In the genomic region with DNA sequence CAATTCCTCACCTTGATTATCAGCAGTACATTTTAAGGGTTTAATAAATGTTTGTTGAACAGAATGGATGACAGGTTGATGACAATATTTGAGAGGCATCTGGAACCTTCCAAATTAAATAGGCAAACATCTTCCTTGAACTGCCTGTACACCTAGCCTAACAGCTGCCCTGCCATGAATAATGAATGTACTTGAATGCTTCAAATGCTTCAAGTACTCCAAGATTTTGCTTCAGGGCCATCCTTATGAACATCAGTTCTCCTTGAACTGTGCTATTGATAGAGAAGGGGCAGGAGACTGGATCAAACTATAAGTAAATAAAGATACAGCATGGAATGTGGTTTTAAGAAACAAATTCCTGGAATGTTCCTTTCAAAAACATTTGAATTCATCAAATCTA, we compare ENCODE assay signal across 25 cellular contexts.
"Had no signal": no experiment of that assay in that cellular context is flagged by ENCODE, and none has a peak within 500 bp of the region (broad histone marks: within the 10 kb centered on the region; RNA-seq: fewer than 3 reads in every experiment).

No MANE protein-coding gene starts in this region.

- H3K4me1 ChIP-seq: stomach, suprapubic skin, testis, thyroid gland, tibial artery, tibial nerve, transverse colon, upper lobe of left lung, upper lobe of right lung, uterus, vagina had no signal

- H3K27me3 ChIP-seq: stomach, suprapubic skin, testis, thyroid gland, tibial artery, tibial nerve, transverse colon, upper lobe of left lung, upper lobe of right lung, uterus, vagina had no signal

- H3K9me3 ChIP-seq: stomach, suprapubic skin, testis, thoracic aorta, thyroid gland, tibial artery, tibial nerve, transverse colon, upper lobe of left lung, upper lobe of right lung, uterus, vagina had no signal

- DNase-seq: stimulated activated CD4-positive, alpha-beta T cell treated with anti-CD3 and anti-CD28 coated beads, Interleukin-2, amount 100 ng/mL, for 48 hours; stimulated activated CD4-positive, alpha-beta T cell treated with anti-CD3 and anti-CD28 coated beads, Interleukin-4, amount 100 ng/mL, for 1 hour; stimulated activated CD4-positive, alpha-beta T cell treated with anti-CD3 and anti-CD28 coated beads, Interleukin-4, amount 100 ng/mL, for 24 hours; stimulated activated CD4-positive, alpha-beta T cell treated with anti-CD3 and anti-CD28 coated beads, Interleukin-4, amount 100 ng/mL, for 4 hours; stimulated activated CD8-positive, alpha-beta memory T cell treated with anti-CD3 and anti-CD28 coated beads, Interleukin-4, amount 100 ng/mL, for 48 hours; stimulated activated naive B cell treated with anti-CD40 and anti-IgM and Interleukin-4, amounts not matched to agents 10 μg/mL and 1 μg/mL and 100 μg/mL, for 72 hours; stimulated activated naive CD4-positive, alpha-beta T cell; stimulated activated naive CD4-positive, alpha-beta T cell treated with Interleukin-2 at 50 U/mL for 16 hours; stimulated activated naive CD8-positive, alpha-beta T cell treated with anti-CD3 and anti-CD28 coated beads, Interleukin-15, amount 100 ng/mL, for 72 hours; stimulated activated naive CD8-positive, alpha-beta T cell treated with anti-CD3 and anti-CD28 coated beads, Interleukin-15, Interleukin-2, amounts not matched to agents 100 U/mL and 50 U/mL, for 24 hours; stomach; substantia nigra; testis; thyroid gland; tibial artery; transverse colon; upper lobe of left lung; upper lobe of right lung; uterus had no signal

- H3K36me3 ChIP-seq: stomach, suprapubic skin, thoracic aorta, thyroid gland, tibial artery, tibial nerve, transverse colon, upper lobe of left lung, upper lobe of right lung, uterus, vagina had no signal

- ATAC-seq: stimulated activated effector memory CD8-positive, alpha-beta T cell treated with anti-CD3 and anti-CD28 coated beads, Interleukin-12 subunit alpha, Interleukin-12 subunit beta, amount 100 ng/mL, for 72 hours; stimulated activated memory B cell treated with anti-CD40 and anti-IgM and Interleukin-4, amounts not matched to agents 10 μg/mL and 1 μg/mL and 100 μg/mL, for 72 hours; stimulated activated naive B cell treated with anti-CD40 and anti-IgM and Interleukin-4, amounts not matched to agents 10 μg/mL and 1 μg/mL and 100 μg/mL, for 72 hours; stimulated activated naive CD8-positive, alpha-beta T cell treated with anti-CD3 and anti-CD28 coated beads, Interleukin-15, amount 100 ng/mL, for 72 hours; stimulated activated naive CD8-positive, alpha-beta T cell treated with anti-CD3 and anti-CD28 coated beads, Interleukin-15, Interleukin-2, amounts not matched to agents 100 U/mL and 50 U/mL, for 24 hours; upper lobe of right lung had no signal

- H3K4me3 ChIP-seq: stomach, suprapubic skin, testis, thoracic aorta, thyroid gland, tibial artery, tibial nerve, transverse colon, upper lobe of left lung, upper lobe of right lung, uterus, vagina had no signal

- H3K27ac ChIP-seq: stomach, suprapubic skin, testis, thoracic aorta, thyroid gland, tibial artery, tibial nerve, transverse colon, upper lobe of left lung, upper lobe of right lung, uterus, vagina had no signal
